8 cellular contexts compared by ENCODE assay signal in the genomic region with DNA sequence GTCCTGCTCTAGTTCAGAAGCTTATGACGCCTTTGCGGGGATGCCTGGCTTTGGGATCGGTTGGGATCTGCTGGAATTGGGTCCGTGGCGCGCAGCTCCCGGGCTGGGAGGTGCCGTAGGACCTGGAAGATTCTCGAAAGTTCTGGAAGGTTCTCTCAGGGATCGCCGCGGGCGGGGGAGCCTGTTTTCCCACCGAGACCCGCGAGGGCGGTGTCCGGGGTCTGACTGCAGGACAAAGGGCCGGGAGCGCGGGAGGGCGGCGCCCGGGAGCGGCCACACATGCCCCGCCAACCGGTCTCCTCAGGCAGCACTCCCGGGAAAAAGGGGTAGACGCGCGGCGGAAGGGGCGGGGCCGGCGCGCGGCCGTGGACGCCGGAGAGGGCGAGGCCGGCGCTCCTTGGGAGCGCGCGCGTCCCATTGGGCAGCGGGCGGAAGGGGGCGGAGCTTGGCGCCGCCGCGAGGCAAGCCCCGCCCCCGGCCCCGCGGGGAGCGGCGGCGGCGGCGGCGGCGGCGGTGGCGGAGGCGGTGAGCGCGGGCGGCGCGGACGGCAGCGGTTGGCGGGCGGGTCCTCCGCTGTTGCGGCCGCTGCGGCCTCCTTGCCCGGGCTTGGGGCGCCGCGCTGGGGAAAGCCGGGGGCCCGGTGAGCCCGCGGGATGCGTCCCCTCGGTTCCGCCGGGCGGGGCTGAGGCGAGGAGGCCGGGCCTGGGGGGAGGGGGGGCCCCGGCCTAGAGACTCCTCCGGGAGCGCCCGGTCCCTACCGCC. TPM values are rescaled to one million over a fixed set of nuclear protein-coding genes. Genes with fewer than 3 reads are reported as not detected.
A peak's percentile ranks its signal among the peaks of the same experiment; 100 is the strongest.
DNase-seq lines count a peak whose midpoint lies in the region; ATAC-seq and TF ChIP-seq lines count a peak whose summit lies in the region.

No MANE protein-coding gene starts in this region.

- H3K4me3 ChIP-seq in SK-N-SH (ENCODE audit: low read depth in 2 of 2, low read length in 1 of 2) = peak overlapping the region; percentile 79 to 80
- peak overlapping the region; percentile 92 for H3K4me3 ChIP-seq in ovary
- peak overlapping the region; percentile 94 for H3K4me3 ChIP-seq in thymus (ENCODE audit: low read length)

- TF ChIP-seq EP300 in SK-N-SH (IDR thresholded peaks at IDR 0.05; ENCODE audit: borderline replicate concordance in 1 of 2, low read depth in 1 of 2, low read length in 1 of 2) = peak; percentile 8 to 87; a peak in 3 of 4 replicates
- no peak for TF ChIP-seq EP300 in ovary (IDR thresholded peaks at IDR 0.05)

- under 1% methylated on average over 17 of the region's 101 CpGs for WGBS in SK-N-SH (ENCODE audit: low lambda C conversion rate)
- WGBS in ovary, 3 donors = 0 to 1% (median 1%) methylated on average over 47 to 95 of the region's 101 CpGs
- under 1% methylated on average over 101 of the region's 101 CpGs for WGBS in thymus

- TF ChIP-seq POLR2A in ovary (IDR thresholded peaks at IDR 0.05) = peak; percentile 17

- peak overlapping the region; percentile 99 for H3K4me2 ChIP-seq in SK-N-SH

- H3K9me3 ChIP-seq in SK-N-SH = no peaks in the 10 kb centered on the region
- no peaks in the 10 kb centered on the region for H3K9me3 ChIP-seq in ovary
- H3K9me3 ChIP-seq in thymus (ENCODE audit: control insufficient read depth) = no peaks in the 10 kb centered on the region

- intact Hi-C loops in head of caudate nucleus (cut with DNase I) = loop anchor here (2.0 kb wide), 1 partner anchor 28 kb away; a partner anchor contains a TSS
- intact Hi-C loops in ovary (cut with DNase I) = no loop called here

- peaks cover 15% of the 10 kb centered on the region for H3F3A ChIP-seq in SK-N-SH (replicated peaks; ENCODE audit: insufficient read depth)

- CTCF ChIA-PET in HEK293T (lab: Yijun Ruan, JAX) (interaction anchor here (0.9 kb wide), 1 partner anchor 18 kb away, joined by 3 read pairs; no protein-coding TSS in a partner anchor), SK-N-SH (lab: Yijun Ruan, JAX) (interaction anchor here (1.1 to 1.9 kb wide), 2 partner anchors 39 to 88 kb away, joined by 5 to 8 read pairs; no protein-coding TSS in a partner anchor)

- H3K4me1 ChIP-seq in SK-N-SH (ENCODE audit: control insufficient read depth in 1 of 2, insufficient read depth in 2 of 2, low read depth in 1 of 2, low read length in 1 of 2) (peaks cover 0 to 28% of the 10 kb centered on the region in 2 experiments; a peak in 3 of 4 replicates), ovary (ENCODE audit: insufficient read depth) (peaks cover 12% of the 10 kb centered on the region), thymus (ENCODE audit: control insufficient read depth, insufficient read depth, low read length) (peaks cover 16% of the 10 kb centered on the region)

- H3K27ac ChIP-seq in SK-N-SH (ENCODE audit: low read depth in 2 of 2, low read length in 1 of 2) = peak overlapping the region; percentile 66 to 88
- peak overlapping the region; percentile 96 to 98 for H3K27ac ChIP-seq in ovary
- peak overlapping the region; percentile 91 for H3K27ac ChIP-seq in thymus (ENCODE audit: low read depth)

- peak overlapping the region; percentile 93 for H2AFZ ChIP-seq in SK-N-SH (ENCODE audit: low read depth)

- no peaks in the 10 kb centered on the region for H3K9me3 Mint-ChIP-seq in activated naive CD4-positive, alpha-beta T cell treated with anti-CD3 and anti-CD28 coated beads, Interleukin-2, amount 50 U/mL, for 72 hours

- POLR2A ChIA-PET in HEK293T (lab: Yijun Ruan, JAX) (interaction anchor here (0.8 to 1.7 kb wide), 13 partner anchors 9 to 86 kb away, joined by 3 to 12 read pairs (median 4); no protein-coding TSS in a partner anchor), SK-N-SH (lab: Yijun Ruan, JAX) (interaction anchor here (1.0 to 1.4 kb wide), 4 partner anchors 15 to 85 kb away, joined by 3 to 5 read pairs (median 4); a partner anchor contains a TSS)

- ATAC-seq in activated naive CD4-positive, alpha-beta T cell treated with anti-CD3 and anti-CD28 coated beads, Interleukin-2, amount 50 U/mL, for 72 hours = peak; percentile 97 to 98

- TF ChIP-seq CTCF in SK-N-SH (IDR thresholded peaks at IDR 0.05) (no peak), ovary (IDR thresholded peaks at IDR 0.05) (peak in 1 of 3 donors; percentile 20)

- peak overlapping the region; percentile 77 to 93 for H3K27ac Mint-ChIP-seq in activated naive CD4-positive, alpha-beta T cell treated with anti-CD3 and anti-CD28 coated beads, Interleukin-2, amount 50 U/mL, for 72 hours

- no peaks in the 10 kb centered on the region for H3K27me3 ChIP-seq in SK-N-SH (ENCODE audit: insufficient read depth)
- no peaks in the 10 kb centered on the region for H3K27me3 ChIP-seq in ovary
- no peaks in the 10 kb centered on the region for H3K27me3 ChIP-seq in thymus (ENCODE audit: control insufficient read depth, insufficient read depth)

- H4K20me1 ChIP-seq in SK-N-SH (ENCODE audit: insufficient read depth) = no peaks in the 10 kb centered on the region

- H3K36me3 Mint-ChIP-seq in activated naive CD4-positive, alpha-beta T cell treated with anti-CD3 and anti-CD28 coated beads, Interleukin-2, amount 50 U/mL, for 72 hours = peaks cover 18 to 21% of the 10 kb centered on the region in 2 donors

- peak overlapping the region; percentile 78 for H3K9ac ChIP-seq in SK-N-SH

- H3K79me2 ChIP-seq in SK-N-SH (ENCODE audit: insufficient read depth) = peaks cover 14% of the 10 kb centered on the region

- no peak for TF ChIP-seq RAD21 in SK-N-SH (IDR thresholded peaks at IDR 0.05; ENCODE audit: low read length)

- H3K9me2 ChIP-seq in SK-N-SH = no peaks in the 10 kb centered on the region

- DNase-seq in GM04503 (ENCODE audit: low read depth) (peak; percentile 44), HEK293T (ENCODE audit: extremely low spot score) (peak; percentile 99), NAMALWA (ENCODE audit: low spot score) (peak; percentile 88), SK-N-SH (peak; percentile 99), head of caudate nucleus (peak; percentile 74 to 96 (median 92)), ovary (peak; percentile 88 to 95 (median 93))
- DNase-seq in activated naive CD4-positive, alpha-beta T cell treated with anti-CD3 and anti-CD28 coated beads, Interleukin-2, amount 50 U/mL, for 72 hours (ENCODE audit: low spot score in 2 of 2) = peak; percentile 86 to 90

- H3K36me3 ChIP-seq in SK-N-SH (replicated peaks in 1 of 2; ENCODE audit: control insufficient read depth in 1 of 2, insufficient read depth in 2 of 2, low read length in 1 of 2) (peaks cover 22 to 28% of the 10 kb centered on the region in 2 experiments), ovary (no peaks in the 10 kb centered on the region), thymus (ENCODE audit: control insufficient read depth, insufficient read depth) (peaks cover 22% of the 10 kb centered on the region)

TF ChIP-seq in HEK293T, 16 proteins besides CTCF, POLR2A, EP300 and RAD21 (continues in another document):
- TF ChIP-seq ZNF384 (IDR thresholded peaks at IDR 0.05) (no peak), SUZ12 (IDR thresholded peaks at IDR 0.05) (no peak), ELF4 (IDR thresholded peaks at IDR 0.05) (no peak), LEF1 (IDR thresholded peaks at IDR 0.05; ENCODE audit: borderline replicate concordance) (no peak)
- TF ChIP-seq, protein P1, sequence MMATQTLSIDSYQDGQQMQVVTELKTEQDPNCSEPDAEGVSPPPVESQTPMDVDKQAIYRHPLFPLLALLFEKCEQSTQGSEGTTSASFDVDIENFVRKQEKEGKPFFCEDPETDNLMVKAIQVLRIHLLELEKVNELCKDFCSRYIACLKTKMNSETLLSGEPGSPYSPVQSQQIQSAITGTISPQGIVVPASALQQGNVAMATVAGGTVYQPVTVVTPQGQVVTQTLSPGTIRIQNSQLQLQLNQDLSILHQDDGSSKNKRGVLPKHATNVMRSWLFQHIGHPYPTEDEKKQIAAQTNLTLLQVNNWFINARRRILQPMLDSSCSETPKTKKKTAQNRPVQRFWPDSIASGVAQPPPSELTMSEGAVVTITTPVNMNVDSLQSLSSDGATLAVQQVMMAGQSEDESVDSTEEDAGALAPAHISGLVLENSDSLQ (IDR thresholded peaks at IDR 0.05) = no peak

TF ChIP-seq in SK-N-SH, 30 proteins besides CTCF, POLR2A, EP300 and RAD21 (continues in another document):
- TF ChIP-seq MXI1 (IDR thresholded peaks at IDR 0.05; ENCODE audit: low read depth, low read length) (peak; percentile 65), POLR2AphosphoS5 (IDR thresholded peaks at IDR 0.05; ENCODE audit: low read depth, low read length) (peak; percentile 86), NRF1 (IDR thresholded peaks at IDR 0.05; ENCODE audit: low read depth, low read length) (peak; percentile 25; the same call in 1 of the 2 replicates), GABPA (IDR thresholded peaks at IDR 0.05; ENCODE audit: low read depth) (peak; percentile 53; the same call in 1 of the 2 replicates), EZH2phosphoT487 (IDR thresholded peaks at IDR 0.05; ENCODE audit: borderline replicate concordance, low read depth) (no peak)
- TF ChIP-seq, protein P2, sequence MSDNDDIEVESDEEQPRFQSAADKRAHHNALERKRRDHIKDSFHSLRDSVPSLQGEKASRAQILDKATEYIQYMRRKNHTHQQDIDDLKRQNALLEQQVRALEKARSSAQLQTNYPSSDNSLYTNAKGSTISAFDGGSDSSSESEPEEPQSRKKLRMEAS (IDR thresholded peaks at IDR 0.05; ENCODE audit: low read depth) = peak; percentile 66

RNA-seq across cellular contexts. Expression of a gene that starts 29.0 kb away (rescaled TPM):
- 52.5 and 66.4 TPM in 2 replicates for polyA plus RNA-seq in SK-N-SH (2012; rRNA removed)
- polyA plus RNA-seq in SK-N-SH (2012; cell fraction: cytosol; rRNA removed) = 22.6 and 43.2 TPM in 2 replicates
- 49.8 and 83.8 TPM in 2 replicates for polyA plus RNA-seq in SK-N-SH (2012; cell fraction: nucleus; rRNA removed)
- 100 to 1,000 TPM in 1 of 2 donors, 10 to 100 TPM in 1; 89.4 to 105 TPM for total RNA-seq in activated naive CD4-positive, alpha-beta T cell treated with anti-CD3 and anti-CD28 coated beads, Interleukin-2, amount 50 U/mL, for 72 hours
- 100 to 1,000 TPM in 1 of 7 donors, 10 to 100 TPM in 6; 65.6 to 112 (median 79.9) TPM for total RNA-seq in ovary
- 10 to 100 TPM in 1 of 2 donors, under 1 TPM in 1; 0.72 to 96.2 TPM for polyA plus RNA-seq in ovary
- polyA plus RNA-seq in thymus = 61.8 TPM

RNA-seq across cellular contexts. Expression of a gene that starts 46.7 kb away (rescaled TPM):
- polyA plus RNA-seq in SK-N-SH (2012; rRNA removed) = 76.5 and 85.3 TPM in 2 replicates
- polyA plus RNA-seq in SK-N-SH (2012; cell fraction: cytosol; rRNA removed) = 32.5 and 58.6 TPM in 2 replicates
- 41.2 and 45.7 TPM in 2 replicates for polyA plus RNA-seq in SK-N-SH (2012; cell fraction: nucleus; rRNA removed)
- total RNA-seq in activated naive CD4-positive, alpha-beta T cell treated with anti-CD3 and anti-CD28 coated beads, Interleukin-2, amount 50 U/mL, for 72 hours = 10 to 100 TPM in 1 of 2 donors, 1 to 10 TPM in 1; 4.2 to 30.2 TPM
- 10 to 100 TPM in 6 of 7 donors, 1 to 10 TPM in 1; 8.3 to 34.1 (median 20.1) TPM for total RNA-seq in ovary
- 10 to 100 TPM in 1 of 2 donors, 1 to 10 TPM in 1; 8.0 to 13.8 TPM for polyA plus RNA-seq in ovary
- 19.1 TPM for polyA plus RNA-seq in thymus

RNA-seq across cellular contexts. Expression of a gene that starts 52.7 kb away (rescaled TPM):
- polyA plus RNA-seq in SK-N-SH (2012; rRNA removed) (43.8 and 54.3 TPM in 2 replicates), ovary (10 to 100 TPM; 29.6 to 58.5 TPM), thymus (112 TPM)
- 41.8 and 45.0 TPM in 2 replicates for polyA plus RNA-seq in SK-N-SH (2012; cell fraction: cytosol; rRNA removed)
- polyA plus RNA-seq in SK-N-SH (2012; cell fraction: nucleus; rRNA removed) = 102 and 111 TPM in 2 replicates
- total RNA-seq in activated naive CD4-positive, alpha-beta T cell treated with anti-CD3 and anti-CD28 coated beads, Interleukin-2, amount 50 U/mL, for 72 hours = 100 to 1,000 TPM; 194 to 298 TPM
- total RNA-seq in ovary = 100 to 1,000 TPM in 1 of 7 donors, 10 to 100 TPM in 6; 35.4 to 113 (median 79.5) TPM

Comparison
In these comparisons a context has a peak if more than half of its experiments do, and no peak if none do; other contexts are left out.
1. Peak in every context shown above with its lines: DNase-seq, ATAC-seq, H3K4me3 ChIP-seq and H3K27ac ChIP-seq.
2. DNase-seq: peak in every context shown above with its lines; median percentile 99 in HEK293T; 99 in SK-N-SH; 93 in ovary; 92 in head of caudate nucleus; 88 in NAMALWA; 88 in activated naive CD4-positive, alpha-beta T cell treated with anti-CD3 and anti-CD28 coated beads, Interleukin-2, amount 50 U/mL, for 72 hours; 44 in GM04503.